ENCODE assay signal across 1 cellular context in the genomic region with DNA sequence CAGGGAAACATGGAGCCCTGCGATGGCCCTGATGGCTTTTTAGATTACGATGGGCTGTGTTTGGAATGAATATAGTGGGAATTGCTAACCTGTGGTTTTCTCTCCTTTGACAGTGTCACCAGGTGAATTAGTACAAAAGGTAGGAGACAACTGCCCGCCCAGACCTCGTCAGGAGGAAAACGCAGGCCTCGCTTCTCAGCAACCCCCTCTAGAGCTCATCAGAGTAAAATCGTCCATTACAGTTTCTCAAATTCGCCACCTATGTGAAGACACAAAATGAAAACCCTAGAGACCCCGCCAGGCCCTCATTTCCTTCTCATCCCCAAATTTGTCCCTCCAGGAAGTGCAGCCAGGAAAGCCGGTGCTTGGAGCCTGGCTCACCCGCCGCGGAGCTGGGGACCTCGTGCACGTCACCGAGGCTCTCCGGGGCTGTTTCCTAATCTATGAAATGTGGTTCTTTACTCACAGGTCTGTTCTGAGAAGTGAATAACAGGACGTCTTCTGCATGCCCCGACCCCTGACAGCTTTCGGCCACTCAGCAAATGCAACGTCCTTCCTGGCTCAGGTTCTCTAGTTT.
TF ChIP-seq lines count a peak whose summit lies in the region.

No MANE protein-coding gene starts in this region.

TF ChIP-seq in GM23338, 12 proteins besides CTCF, POLR2A, EP300 and RAD21 (continued from another document):
- TF ChIP-seq, protein P1, sequence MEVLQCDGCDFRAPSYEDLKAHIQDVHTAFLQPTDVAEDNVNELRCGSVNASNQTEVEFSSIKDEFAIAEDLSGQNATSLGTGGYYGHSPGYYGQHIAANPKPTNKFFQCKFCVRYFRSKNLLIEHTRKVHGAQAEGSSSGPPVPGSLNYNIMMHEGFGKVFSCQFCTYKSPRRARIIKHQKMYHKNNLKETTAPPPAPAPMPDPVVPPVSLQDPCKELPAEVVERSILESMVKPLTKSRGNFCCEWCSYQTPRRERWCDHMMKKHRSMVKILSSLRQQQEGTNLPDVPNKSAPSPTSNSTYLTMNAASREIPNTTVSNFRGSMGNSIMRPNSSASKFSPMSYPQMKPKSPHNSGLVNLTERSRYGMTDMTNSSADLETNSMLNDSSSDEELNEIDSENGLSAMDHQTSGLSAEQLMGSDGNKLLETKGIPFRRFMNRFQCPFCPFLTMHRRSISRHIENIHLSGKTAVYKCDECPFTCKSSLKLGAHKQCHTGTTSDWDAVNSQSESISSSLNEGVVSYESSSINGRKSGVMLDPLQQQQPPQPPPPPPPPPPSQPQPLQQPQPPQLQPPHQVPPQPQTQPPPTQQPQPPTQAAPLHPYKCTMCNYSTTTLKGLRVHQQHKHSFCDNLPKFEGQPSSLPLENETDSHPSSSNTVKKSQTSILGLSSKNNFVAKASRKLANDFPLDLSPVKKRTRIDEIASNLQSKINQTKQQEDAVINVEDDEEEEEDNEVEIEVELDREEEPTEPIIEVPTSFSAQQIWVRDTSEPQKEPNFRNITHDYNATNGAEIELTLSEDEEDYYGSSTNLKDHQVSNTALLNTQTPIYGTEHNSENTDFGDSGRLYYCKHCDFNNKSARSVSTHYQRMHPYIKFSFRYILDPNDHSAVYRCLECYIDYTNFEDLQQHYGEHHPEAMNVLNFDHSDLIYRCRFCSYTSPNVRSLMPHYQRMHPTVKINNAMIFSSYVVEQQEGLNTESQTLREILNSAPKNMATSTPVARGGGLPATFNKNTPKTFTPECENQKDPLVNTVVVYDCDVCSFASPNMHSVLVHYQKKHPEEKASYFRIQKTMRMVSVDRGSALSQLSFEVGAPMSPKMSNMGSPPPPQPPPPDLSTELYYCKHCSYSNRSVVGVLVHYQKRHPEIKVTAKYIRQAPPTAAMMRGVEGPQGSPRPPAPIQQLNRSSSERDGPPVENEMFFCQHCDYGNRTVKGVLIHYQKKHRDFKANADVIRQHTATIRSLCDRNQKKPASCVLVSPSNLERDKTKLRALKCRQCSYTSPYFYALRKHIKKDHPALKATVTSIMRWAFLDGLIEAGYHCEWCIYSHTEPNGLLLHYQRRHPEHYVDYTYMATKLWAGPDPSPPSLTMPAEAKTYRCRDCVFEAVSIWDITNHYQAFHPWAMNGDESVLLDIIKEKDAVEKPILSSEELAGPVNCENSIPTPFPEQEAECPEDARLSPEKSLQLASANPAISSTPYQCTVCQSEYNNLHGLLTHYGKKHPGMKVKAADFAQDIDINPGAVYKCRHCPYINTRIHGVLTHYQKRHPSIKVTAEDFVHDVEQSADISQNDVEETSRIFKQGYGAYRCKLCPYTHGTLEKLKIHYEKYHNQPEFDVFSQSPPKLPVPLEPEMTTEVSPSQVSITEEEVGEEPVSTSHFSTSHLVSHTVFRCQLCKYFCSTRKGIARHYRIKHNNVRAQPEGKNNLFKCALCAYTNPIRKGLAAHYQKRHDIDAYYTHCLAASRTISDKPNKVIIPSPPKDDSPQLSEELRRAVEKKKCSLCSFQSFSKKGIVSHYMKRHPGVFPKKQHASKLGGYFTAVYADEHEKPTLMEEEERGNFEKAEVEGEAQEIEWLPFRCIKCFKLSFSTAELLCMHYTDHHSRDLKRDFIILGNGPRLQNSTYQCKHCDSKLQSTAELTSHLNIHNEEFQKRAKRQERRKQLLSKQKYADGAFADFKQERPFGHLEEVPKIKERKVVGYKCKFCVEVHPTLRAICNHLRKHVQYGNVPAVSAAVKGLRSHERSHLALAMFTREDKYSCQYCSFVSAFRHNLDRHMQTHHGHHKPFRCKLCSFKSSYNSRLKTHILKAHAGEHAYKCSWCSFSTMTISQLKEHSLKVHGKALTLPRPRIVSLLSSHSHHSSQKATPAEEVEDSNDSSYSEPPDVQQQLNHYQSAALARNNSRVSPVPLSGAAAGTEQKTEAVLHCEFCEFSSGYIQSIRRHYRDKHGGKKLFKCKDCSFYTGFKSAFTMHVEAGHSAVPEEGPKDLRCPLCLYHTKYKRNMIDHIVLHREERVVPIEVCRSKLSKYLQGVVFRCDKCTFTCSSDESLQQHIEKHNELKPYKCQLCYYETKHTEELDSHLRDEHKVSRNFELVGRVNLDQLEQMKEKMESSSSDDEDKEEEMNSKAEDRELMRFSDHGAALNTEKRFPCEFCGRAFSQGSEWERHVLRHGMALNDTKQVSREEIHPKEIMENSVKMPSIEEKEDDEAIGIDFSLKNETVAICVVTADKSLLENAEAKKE (CRISPR knock-in tag; IDR thresholded peaks at IDR 0.05) = no peak
- no peak for TF ChIP-seq POLR2AphosphoS5 (IDR thresholded peaks at IDR 0.05; ENCODE audit: low read depth)
